16 cellular contexts compared by ENCODE assay signal in the genomic region with DNA sequence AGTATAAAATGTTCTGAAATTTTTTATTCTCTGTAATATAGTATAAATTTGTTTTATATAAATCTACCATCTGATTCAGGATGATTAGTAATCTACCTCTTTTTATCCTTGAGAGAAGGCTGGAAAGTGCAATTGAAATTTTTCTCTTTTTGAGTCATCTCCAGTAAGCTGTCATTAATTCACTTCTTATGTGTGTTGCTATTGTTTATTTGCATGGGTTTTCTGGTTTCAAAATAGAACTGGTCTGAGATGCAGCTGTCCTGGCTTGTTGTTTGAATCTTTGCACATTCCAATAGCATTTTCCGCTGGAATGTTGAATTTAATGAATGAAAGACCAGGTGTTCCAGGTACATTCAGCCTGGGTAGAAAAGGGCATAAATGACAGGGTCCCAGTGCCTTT. TPM values are rescaled to one million over a fixed set of nuclear protein-coding genes. Genes with fewer than 3 reads are reported as not detected.
DNase-seq lines count a peak whose midpoint lies in the region; ATAC-seq lines count a peak whose summit lies in the region.
"Had no signal": no experiment of that assay in that cellular context is flagged by ENCODE, and none has a peak within 500 bp of the region (broad histone marks: within the 10 kb centered on the region; RNA-seq: fewer than 3 reads in every experiment).

No MANE protein-coding gene starts in this region.

- peak; percentile 85 for ATAC-seq in HG03354 (IDR thresholded peaks at IDR 0.05; ENCODE audit: poor library complexity, severe bottlenecking, unreplicated experiment)

- DNase-seq in COLO829 (ENCODE audit: low spot score) (peak; percentile 22), astrocyte of the hippocampus (ENCODE audit: low read depth, low spot score) (peak; percentile 16), myocyte (ENCODE audit: low read depth) (peak; percentile 43), C1 segment of cervical spinal cord (lab: John Stamatoyannopoulos, UW) (no peak), H4 (ENCODE audit: low spot score) (no peak), T-helper 1 cell (no peak)
- DNase-seq: DMS 273 treated with DMSO at 0.1 percent for 48 hours, GDM1, GM23248, KBM-7, NCI-H1436, NCI-H2029, NCI-H2171 treated with DMSO at 0.1 percent for 48 hours, NCI-H446 treated with DMSO at 0.1 percent for 48 hours, RPMI8226 had no signal

RNA-seq across cellular contexts. Expression of a gene that starts 24.3 kb away (rescaled TPM):
- 33.2 and 37.0 TPM in 2 replicates for total RNA-seq in myocyte
- polyA plus RNA-seq in myocyte (2012): 27.8 TPM
- 15.5 and 16.7 TPM in 2 replicates for total RNA-seq in H4 (2014; rRNA removed; shearing (Covaris generic))

Comparison
In these comparisons a context has a peak if more than half of its experiments do, and no peak if none do; other contexts are left out.
1. DNase-seq: peak in COLO829 (single experiment), astrocyte of the hippocampus (single experiment) and myocyte (single experiment); none in C1 segment of cervical spinal cord (0 of 14), H4 (single experiment) and T-helper 1 cell (0 of 5).